In the genomic region with DNA sequence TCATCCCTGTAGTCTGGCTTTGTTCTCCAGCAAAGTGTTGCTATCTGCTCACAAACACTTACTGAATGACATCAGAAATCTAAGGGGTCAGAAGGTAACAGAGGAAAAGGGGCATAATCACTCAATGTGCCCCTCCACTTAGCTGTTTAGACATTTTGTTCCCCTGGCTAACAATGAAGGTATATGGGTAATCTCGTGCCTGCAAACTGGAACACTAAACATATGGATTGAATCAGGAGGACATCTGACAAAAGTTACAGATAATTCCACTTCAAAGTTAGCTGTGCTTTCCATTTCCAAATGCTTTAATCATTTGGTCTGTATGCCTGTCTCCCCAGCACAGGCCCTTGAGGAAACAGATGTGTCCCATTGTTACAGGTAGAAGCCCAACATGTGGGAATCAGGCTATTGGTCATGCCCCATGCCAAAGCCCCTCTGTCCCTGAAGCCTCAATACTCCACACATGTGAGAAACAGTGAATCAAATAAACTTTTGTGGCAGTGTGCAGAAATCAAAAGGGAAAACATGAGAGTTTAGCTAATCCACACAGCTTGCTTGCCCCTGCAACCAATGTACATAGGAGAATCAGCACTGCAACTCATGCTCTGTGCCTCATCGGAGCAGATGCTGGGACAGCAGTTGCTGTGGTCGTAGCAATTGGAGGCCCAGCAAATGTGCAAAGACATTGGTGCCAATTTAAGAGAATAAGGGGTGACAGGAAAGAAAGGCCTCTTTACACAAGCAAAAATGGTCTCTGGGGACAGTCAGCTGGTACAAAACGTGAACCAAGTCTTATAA, we compare ENCODE assay signal across 1 cellular context.
TF ChIP-seq lines count a peak whose summit lies in the region.

No MANE protein-coding gene starts in this region.

TF ChIP-seq in SK-N-SH treated with all-trans-retinoic acid at 6 μM for 48 hours, 23 proteins besides CTCF, POLR2A, EP300 and RAD21 (continued from another document):
- TF ChIP-seq, protein P1, sequence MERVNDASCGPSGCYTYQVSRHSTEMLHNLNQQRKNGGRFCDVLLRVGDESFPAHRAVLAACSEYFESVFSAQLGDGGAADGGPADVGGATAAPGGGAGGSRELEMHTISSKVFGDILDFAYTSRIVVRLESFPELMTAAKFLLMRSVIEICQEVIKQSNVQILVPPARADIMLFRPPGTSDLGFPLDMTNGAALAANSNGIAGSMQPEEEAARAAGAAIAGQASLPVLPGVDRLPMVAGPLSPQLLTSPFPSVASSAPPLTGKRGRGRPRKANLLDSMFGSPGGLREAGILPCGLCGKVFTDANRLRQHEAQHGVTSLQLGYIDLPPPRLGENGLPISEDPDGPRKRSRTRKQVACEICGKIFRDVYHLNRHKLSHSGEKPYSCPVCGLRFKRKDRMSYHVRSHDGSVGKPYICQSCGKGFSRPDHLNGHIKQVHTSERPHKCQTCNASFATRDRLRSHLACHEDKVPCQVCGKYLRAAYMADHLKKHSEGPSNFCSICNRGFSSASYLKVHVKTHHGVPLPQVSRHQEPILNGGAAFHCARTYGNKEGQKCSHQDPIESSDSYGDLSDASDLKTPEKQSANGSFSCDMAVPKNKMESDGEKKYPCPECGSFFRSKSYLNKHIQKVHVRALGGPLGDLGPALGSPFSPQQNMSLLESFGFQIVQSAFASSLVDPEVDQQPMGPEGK (CRISPR knock-in tag; IDR thresholded peaks at IDR 0.05; ENCODE audit: borderline replicate concordance): no peak
- TF ChIP-seq ISL1 (CRISPR knock-in tag; IDR thresholded peaks at IDR 0.05): no peak
- 0 out of 2 replicates have a peak, but pooled peaks have one; percentile 67 for TF ChIP-seq GLIS3 (CRISPR knock-in tag; IDR thresholded peaks at IDR 0.05)
- no peak for TF ChIP-seq ZFP30 (CRISPR knock-in tag; IDR thresholded peaks at IDR 0.05)
